25 cellular contexts compared by ENCODE assay signal in genomic region chr6:149919834-149920225, GRCh38. TPM values are rescaled to one million over a fixed set of nuclear protein-coding genes. Genes with fewer than 3 reads are reported as not detected.
A peak's percentile ranks its signal among the peaks of the same experiment; 100 is the strongest.
DNase-seq lines count a peak whose midpoint lies in the region; ATAC-seq, FAIRE-seq and TF ChIP-seq lines count a peak whose summit lies in the region.
"Had no signal": no experiment of that assay in that cellular context is flagged by ENCODE, and none has a peak within 500 bp of the region (broad histone marks: within the 10 kb centered on the region; RNA-seq: fewer than 3 reads in every experiment).

No MANE protein-coding gene starts in this region.

- POLR2A ChIA-PET in K562 (lab: Yijun Ruan, JAX) = interaction anchor here (0.8 kb wide), 1 partner anchor 113 kb away, joined by 3 read pairs; no protein-coding TSS in a partner anchor

- H3K4me3 Mint-ChIP-seq in progenitor cell of endocrine pancreas (ENCODE audit: low read depth) = no peak overlapping the region

- H3K27me3 ChIP-seq in K562 (ENCODE audit: control insufficient read depth in 2 of 2, insufficient read depth in 2 of 2, low read length in 2 of 2) (peaks cover 13 to 68% of the 10 kb centered on the region in 2 experiments; a peak in 4 of 5 replicates), suprapubic skin (no peaks in the 10 kb centered on the region)

- ATAC-seq in K562 = no peak
- no peak for ATAC-seq in left lobe of liver
- ATAC-seq: Panc1 had no signal

- no peak for TF ChIP-seq EP300 in K562 (IDR thresholded peaks at IDR 0.05; ENCODE audit: low read length)
- no peak for TF ChIP-seq EP300 in suprapubic skin (IDR thresholded peaks at IDR 0.05)

- no peak for TF ChIP-seq RAD21 in K562 (CRISPR knock-in tag; conservative IDR thresholded peaks at IDR 0.05 in 1 of 2, IDR thresholded peaks at IDR 0.05 in 1 of 2)

- no peaks in the 10 kb centered on the region for H3K9me3 ChIP-seq in K562 (replicated peaks; ENCODE audit: control insufficient read depth, insufficient read depth, low read depth, low read length)
- H3K9me3 ChIP-seq in suprapubic skin = no peaks in the 10 kb centered on the region

- H3K9ac ChIP-seq in K562 (ENCODE audit: insufficient read depth in 1 of 2, low read depth in 2 of 2, low read length in 2 of 2) = no peak overlapping the region

- H3K9me1 ChIP-seq in K562 (ENCODE audit: control insufficient read depth, insufficient read depth, low read length) = no peaks in the 10 kb centered on the region

- H3K9me3 Mint-ChIP-seq in progenitor cell of endocrine pancreas (ENCODE audit: low read depth) = no peaks in the 10 kb centered on the region

- H3K27me3 Mint-ChIP-seq in progenitor cell of endocrine pancreas = peaks cover 87% of the 10 kb centered on the region

- H3K4me1 Mint-ChIP-seq in progenitor cell of endocrine pancreas (ENCODE audit: low read depth) = peaks cover 6% of the 10 kb centered on the region

- no peak for TF ChIP-seq POLR2A in K562 (conservative IDR thresholded peaks at IDR 0.05)
- TF ChIP-seq POLR2A in suprapubic skin (IDR thresholded peaks at IDR 0.05) = no peak

- intact Hi-C loops in K562 (cut with micrococcal nuclease) = no loop called here

- no peaks in the 10 kb centered on the region for H3K36me3 ChIP-seq in K562 (ENCODE audit: control insufficient read depth, insufficient read depth, low read length)
- H3K36me3 ChIP-seq in suprapubic skin = no peaks in the 10 kb centered on the region

- BruUV-seq in K562 (replicated peaks; lab: Mats Ljungman, UMichigan) = no TSS peak

- 0% methylated on average over 4 of the region's 4 CpGs for WGBS in K562 (ENCODE audit: insufficient coverage, low coverage, missing lambda C conversion rate)
- WGBS in suprapubic skin = 93% methylated on average over 4 of the region's 4 CpGs

- TF ChIP-seq CTCF in K562 (IDR thresholded peaks at IDR 0.05 in 2 of 3, conservative IDR thresholded peaks at IDR 0.05 in 1 of 3; ENCODE audit: insufficient read depth in 2 of 3, low read depth in 1 of 3, low read length in 3 of 3) (no peak), suprapubic skin (IDR thresholded peaks at IDR 0.05) (no peak), progenitor cell of endocrine pancreas (IDR thresholded peaks at IDR 0.05; ENCODE audit: unreplicated experiment) (no peak)

- no peak overlapping the region for H3K27ac Mint-ChIP-seq in progenitor cell of endocrine pancreas
- H3K27ac Mint-ChIP-seq: IgD-negative memory B cell had no signal

- FAIRE-seq in K562 (lab: Jason Lieb, UNC) = no peak
- FAIRE-seq: H54 had no signal

- H3K4me3 ChIP-seq in K562 (no peak overlapping the region), suprapubic skin (no peak overlapping the region)

- H3K4me1 ChIP-seq in K562 (replicated peaks in 1 of 2; ENCODE audit: control insufficient read depth in 2 of 2, insufficient read depth in 2 of 2, low read length in 2 of 2) (peaks cover 0 to 16% of the 10 kb centered on the region in 2 experiments; a peak in 3 of 5 replicates), suprapubic skin (peaks cover 15% of the 10 kb centered on the region)

- H2AFZ ChIP-seq in K562 (ENCODE audit: low read depth, low read length) = no peak overlapping the region

- no peak overlapping the region for H3K4me2 ChIP-seq in K562 (ENCODE audit: insufficient read depth, low read length)

- no peaks in the 10 kb centered on the region for H3K36me3 Mint-ChIP-seq in progenitor cell of endocrine pancreas (ENCODE audit: insufficient read depth)
- H3K36me3 Mint-ChIP-seq: IgD-negative memory B cell had no signal

- in situ Hi-C loops in K562 (cut with MboI) = loop anchor here (5.0 to 25.0 kb wide), 3 partner anchors 78 to 883 kb away; no protein-coding TSS in a partner anchor

- peak; percentile 28 for DNase-seq in activated CD8-positive, alpha-beta memory T cell treated with anti-CD3 and anti-CD28 coated beads for 24 hours
- DNase-seq in activated CD8-positive, alpha-beta memory T cell treated with anti-CD3 and anti-CD28 coated beads, Interleukin-2, amount 50 U/mL, for 4 hours = no peak
- DNase-seq in K562 (ENCODE audit: extremely low read depth in 1 of 4, low spot score in 3 of 4) (no peak), left lobe of liver (ENCODE audit: low spot score) (peak; percentile 29), suprapubic skin (ENCODE audit: low spot score in 2 of 2) (peak; percentile 30 to 43), AG08396 (ENCODE audit: low spot score) (no peak), NCI-H510A treated with DMSO at 0.1 percent for 48 hours (lab: John Stamatoyannopoulos, UW) (no peak), progenitor cell of endocrine pancreas (ENCODE audit: low spot score, unreplicated experiment) (no peak)
- DNase-seq: 8988T, ACHN, Calu3, DMS79 treated with DMSO at 0.1 percent for 48 hours, GF-D8, NCI-H1092, NCI-H1417 treated with DMSO at 0.1 percent for 48 hours, NCI-H1694 treated with DMSO at 0.1 percent for 48 hours, NCI-H2081, NCI-H2227 treated with DMSO at 0.1 percent for 48 hours, NCI-H69, SHP77 had no signal

- H3K27ac ChIP-seq in K562 (ENCODE audit: extremely low read depth, low read depth, low read length) (no peak overlapping the region), suprapubic skin (no peak overlapping the region)
- H3K27ac ChIP-seq: HL-60, RWPE1 had no signal

- peaks cover 4% of the 10 kb centered on the region; the same call in 1 of the 2 replicates for H4K20me1 ChIP-seq in K562 (replicated peaks; ENCODE audit: control insufficient read depth, insufficient read depth, low read length)

- CTCF ChIA-PET in K562 (lab: Yijun Ruan, JAX; ENCODE audit: low intra/inter-chr PET ratio) = no interaction called here

- H3K79me2 ChIP-seq in K562 (ENCODE audit: control insufficient read depth, insufficient read depth, low read length) = no peaks in the 10 kb centered on the region

RNA-seq across cellular contexts. Expression of gene RAET1G, which starts 3.1 kb away (rescaled TPM):
- total RNA-seq in K562 (2011; cell fraction: chromatin; rRNA removed; ENCODE audit: low replicate concordance) = not detected in 2 replicates
- total RNA-seq in K562 (2011; cell fraction: nucleolus; rRNA removed) = not detected in 2 replicates
- 0.61 TPM in 1 of 2 replicates, not detected in the other for total RNA-seq in K562 (2011; cell fraction: nucleoplasm; rRNA removed)
- total RNA-seq in K562 (2014; rRNA removed) (not detected in 2 replicates), K562 (2014; rRNA removed; fragmentation: Illumina TruSeq; extraction: Trizol) (not detected in 2 replicates), K562 (2015; rRNA removed; fragmentation: Illumina TruSeq; extraction: Trizol) (not detected in 2 replicates), K562 (2021) (not detected in 2 replicates), left lobe of liver (not detected), suprapubic skin (1 to 10 TPM; 1.9 to 5.8 (median 4.5) TPM), progenitor cell of endocrine pancreas (not detected in 2 replicates)
- polyA plus RNA-seq in K562 (2011; rRNA removed) (0.11 TPM in 1 of 2 replicates, not detected in the other), K562 (2014; fragmentation: Illumina TruSeq; extraction: Trizol) (not detected in 2 replicates), K562 (2014; fragmentation: Nextera tagmentation; extraction: Ambion mirVana) (not detected), K562 (2014; rRNA removed) (not detected in 2 replicates)
- 0.13 TPM in 1 of 2 replicates, not detected in the other for polyA plus RNA-seq in K562 (2011; cell fraction: cytosol; rRNA removed)
- polyA plus RNA-seq in K562 (2011; cell fraction: nucleus; rRNA removed) = 0.16 TPM in 1 of 2 replicates, not detected in the other
- 0.07 TPM in 1 of 2 replicates, not detected in the other for polyA plus RNA-seq in K562 (2012)
- not detected in 2 replicates for polyA minus RNA-seq in K562 (2011; rRNA and poly(A)+ RNA removed)
- polyA minus RNA-seq in K562 (2011; cell fraction: cytosol; rRNA and poly(A)+ RNA removed) = not detected in 2 replicates
- polyA minus RNA-seq in K562 (2011; cell fraction: nucleus; rRNA and poly(A)+ RNA removed) = not detected in 2 replicates
- polyA plus RNA-seq: IgD-negative memory B cell had no signal

RNA-seq across cellular contexts. Expression of gene RAET1E, which starts 21.9 kb away (rescaled TPM):
- total RNA-seq in K562 (2011; cell fraction: chromatin; rRNA removed; ENCODE audit: low replicate concordance) = not detected in 2 replicates
- not detected in 2 replicates for total RNA-seq in K562 (2011; cell fraction: nucleolus; rRNA removed)
- total RNA-seq in K562 (2011; cell fraction: nucleoplasm; rRNA removed) = not detected in 2 replicates
- not detected in 2 replicates for total RNA-seq in K562 (2014; rRNA removed)
- not detected in 2 replicates for total RNA-seq in K562 (2014; rRNA removed; fragmentation: Illumina TruSeq; extraction: Trizol)
- not detected in 2 replicates for total RNA-seq in K562 (2015; rRNA removed; fragmentation: Illumina TruSeq; extraction: Trizol)
- not detected in 2 replicates for total RNA-seq in K562 (2021)
- not detected in 2 replicates for polyA plus RNA-seq in K562 (2011; rRNA removed)
- polyA plus RNA-seq in K562 (2011; cell fraction: cytosol; rRNA removed) = 0.01 and 0.18 TPM in 2 replicates
- 0.24 TPM in 1 of 2 replicates, not detected in the other for polyA plus RNA-seq in K562 (2011; cell fraction: nucleus; rRNA removed)
- polyA plus RNA-seq in K562 (2012) = not detected in 2 replicates
- polyA plus RNA-seq in K562 (2014; fragmentation: Illumina TruSeq; extraction: Trizol) = not detected in 2 replicates
- polyA plus RNA-seq in K562 (2014; fragmentation: Nextera tagmentation; extraction: Ambion mirVana) = not detected
- polyA plus RNA-seq in K562 (2014; rRNA removed) = not detected in 2 replicates
- not detected in 2 replicates for polyA minus RNA-seq in K562 (2011; rRNA and poly(A)+ RNA removed)
- not detected in 2 replicates for polyA minus RNA-seq in K562 (2011; cell fraction: cytosol; rRNA and poly(A)+ RNA removed)
- 0.11 and 0.13 TPM in 2 replicates for polyA minus RNA-seq in K562 (2011; cell fraction: nucleus; rRNA and poly(A)+ RNA removed)
- not detected for total RNA-seq in left lobe of liver
- 10 to 100 TPM; 14.4 to 46.8 (median 22.8) TPM for total RNA-seq in suprapubic skin
- not detected in 2 replicates for total RNA-seq in progenitor cell of endocrine pancreas
- total RNA-seq: Calu3 had no signal
- polyA plus RNA-seq: IgD-negative memory B cell had no signal

RNA-seq across cellular contexts. Expression of gene ULBP2, which starts 22.0 kb away (rescaled TPM):
- total RNA-seq in K562 (2011; cell fraction: chromatin; rRNA removed; ENCODE audit: low replicate concordance) = 6.3 and 10.4 TPM in 2 replicates
- total RNA-seq in K562 (2011; cell fraction: nucleolus; rRNA removed) = 8.3 and 12.7 TPM in 2 replicates
- 13.1 and 13.4 TPM in 2 replicates for total RNA-seq in K562 (2011; cell fraction: nucleoplasm; rRNA removed)
- total RNA-seq in K562 (2014; rRNA removed) (0.50 and 0.57 TPM in 2 replicates), K562 (2014; rRNA removed; fragmentation: Illumina TruSeq; extraction: Trizol) (0.96 and 1.2 TPM in 2 replicates), K562 (2015; rRNA removed; fragmentation: Illumina TruSeq; extraction: Trizol) (0.60 and 0.83 TPM in 2 replicates), K562 (2021) (0.78 and 1.2 TPM in 2 replicates), left lobe of liver (0.18 TPM), suprapubic skin (under 1 TPM in 2 of 4 donors, not detected in 2; 0.76 to 0.95 TPM), progenitor cell of endocrine pancreas (not detected in 2 replicates)
- polyA plus RNA-seq in K562 (2011; rRNA removed) (2.7 and 5.3 TPM in 2 replicates), K562 (2014; fragmentation: Illumina TruSeq; extraction: Trizol) (1.8 and 2.4 TPM in 2 replicates), K562 (2014; fragmentation: Nextera tagmentation; extraction: Ambion mirVana) (1 to 10 TPM; 3.2 to 4.1 TPM), K562 (2014; rRNA removed) (1.1 TPM in 2 replicates)
- 2.6 and 5.2 TPM in 2 replicates for polyA plus RNA-seq in K562 (2011; cell fraction: cytosol; rRNA removed)
- 1.4 and 3.5 TPM in 2 replicates for polyA plus RNA-seq in K562 (2011; cell fraction: nucleus; rRNA removed)
- 1.2 and 4.7 TPM in 2 replicates for polyA plus RNA-seq in K562 (2012)
- polyA minus RNA-seq in K562 (2011; rRNA and poly(A)+ RNA removed) = 1.4 and 2.9 TPM in 2 replicates
- 0.86 TPM in 1 of 2 replicates, not detected in the other for polyA minus RNA-seq in K562 (2011; cell fraction: cytosol; rRNA and poly(A)+ RNA removed)
- 0.22 and 0.27 TPM in 2 replicates for polyA minus RNA-seq in K562 (2011; cell fraction: nucleus; rRNA and poly(A)+ RNA removed)

RNA-seq across cellular contexts. Expression of gene ULBP1, which starts 43.9 kb away (rescaled TPM):
- total RNA-seq in K562 (2011; cell fraction: chromatin; rRNA removed; ENCODE audit: low replicate concordance) = 2.2 and 5.9 TPM in 2 replicates
- total RNA-seq in K562 (2011; cell fraction: nucleolus; rRNA removed) = 1.8 and 2.1 TPM in 2 replicates
- 2.8 and 3.3 TPM in 2 replicates for total RNA-seq in K562 (2011; cell fraction: nucleoplasm; rRNA removed)
- total RNA-seq in K562 (2014; rRNA removed) = 1.5 and 1.8 TPM in 2 replicates
- 2.5 and 3.4 TPM in 2 replicates for total RNA-seq in K562 (2014; rRNA removed; fragmentation: Illumina TruSeq; extraction: Trizol)
- total RNA-seq in K562 (2015; rRNA removed; fragmentation: Illumina TruSeq; extraction: Trizol) = 0.26 and 0.33 TPM in 2 replicates
- total RNA-seq in K562 (2021) = 2.7 and 3.5 TPM in 2 replicates
- 1.1 and 1.3 TPM in 2 replicates for polyA plus RNA-seq in K562 (2011; rRNA removed)
- 0.40 and 0.91 TPM in 2 replicates for polyA plus RNA-seq in K562 (2011; cell fraction: cytosol; rRNA removed)
- polyA plus RNA-seq in K562 (2011; cell fraction: nucleus; rRNA removed) = 1.0 and 1.5 TPM in 2 replicates
- 1.3 and 14.7 TPM in 2 replicates for polyA plus RNA-seq in K562 (2012)
- 4.9 and 6.0 TPM in 2 replicates for polyA plus RNA-seq in K562 (2014; fragmentation: Illumina TruSeq; extraction: Trizol)
- 1 to 10 TPM; 1.2 to 2.5 TPM for polyA plus RNA-seq in K562 (2014; fragmentation: Nextera tagmentation; extraction: Ambion mirVana)
- polyA plus RNA-seq in K562 (2014; rRNA removed) = 2.7 and 3.3 TPM in 2 replicates
- polyA minus RNA-seq in K562 (2011; rRNA and poly(A)+ RNA removed) = 0.67 and 0.99 TPM in 2 replicates
- polyA minus RNA-seq in K562 (2011; cell fraction: cytosol; rRNA and poly(A)+ RNA removed) = 0.38 TPM in 1 of 2 replicates, not detected in the other
- polyA minus RNA-seq in K562 (2011; cell fraction: nucleus; rRNA and poly(A)+ RNA removed) = 0.81 and 1.4 TPM in 2 replicates
- 0.08 TPM for total RNA-seq in left lobe of liver
- total RNA-seq in suprapubic skin = under 1 TPM in 2 of 4 donors, not detected in 2; 0.34 to 0.47 TPM
- total RNA-seq in progenitor cell of endocrine pancreas = 0.60 and 0.64 TPM in 2 replicates
- polyA plus RNA-seq: IgD-negative memory B cell had no signal

RNA-seq across cellular contexts. Expression of gene LRP11, which starts 55.7 kb away (rescaled TPM):
- 3.8 and 4.9 TPM in 2 replicates for total RNA-seq in K562 (2011; cell fraction: chromatin; rRNA removed; ENCODE audit: low replicate concordance)
- total RNA-seq in K562 (2011; cell fraction: nucleolus; rRNA removed) = 3.8 TPM in 2 replicates
- total RNA-seq in K562 (2011; cell fraction: nucleoplasm; rRNA removed) = 3.6 and 5.7 TPM in 2 replicates
- total RNA-seq in K562 (2014; rRNA removed) = 2.2 and 4.6 TPM in 2 replicates
- 2.7 and 3.5 TPM in 2 replicates for total RNA-seq in K562 (2014; rRNA removed; fragmentation: Illumina TruSeq; extraction: Trizol)
- total RNA-seq in K562 (2015; rRNA removed; fragmentation: Illumina TruSeq; extraction: Trizol) = 2.4 and 2.6 TPM in 2 replicates
- 2.9 and 3.6 TPM in 2 replicates for total RNA-seq in K562 (2021)
- polyA plus RNA-seq in K562 (2011; rRNA removed) = 2.6 and 8.2 TPM in 2 replicates
- 3.2 and 7.3 TPM in 2 replicates for polyA plus RNA-seq in K562 (2011; cell fraction: cytosol; rRNA removed)
- 1.8 and 5.8 TPM in 2 replicates for polyA plus RNA-seq in K562 (2011; cell fraction: nucleus; rRNA removed)
- polyA plus RNA-seq in K562 (2012) = 2.6 and 2.7 TPM in 2 replicates
- polyA plus RNA-seq in K562 (2014; fragmentation: Illumina TruSeq; extraction: Trizol) = 1.8 and 3.4 TPM in 2 replicates
- polyA plus RNA-seq in K562 (2014; fragmentation: Nextera tagmentation; extraction: Ambion mirVana) = under 1 TPM; 0.51 to 0.94 TPM
- 2.0 and 2.1 TPM in 2 replicates for polyA plus RNA-seq in K562 (2014; rRNA removed)
- 3.6 and 13.1 TPM in 2 replicates for polyA minus RNA-seq in K562 (2011; rRNA and poly(A)+ RNA removed)
- 3.4 and 9.2 TPM in 2 replicates for polyA minus RNA-seq in K562 (2011; cell fraction: cytosol; rRNA and poly(A)+ RNA removed)
- 2.2 and 5.2 TPM in 2 replicates for polyA minus RNA-seq in K562 (2011; cell fraction: nucleus; rRNA and poly(A)+ RNA removed)
- 11.1 TPM for total RNA-seq in left lobe of liver
- total RNA-seq in suprapubic skin = 10 to 100 TPM; 43.6 to 77.2 (median 68.4) TPM
- total RNA-seq in progenitor cell of endocrine pancreas = 45.0 and 63.3 TPM in 2 replicates

Comparison
In these comparisons a context has a peak if more than half of its experiments do, and no peak if none do; other contexts are left out.
1. DNase-seq: peak in activated CD8-positive, alpha-beta memory T cell treated with anti-CD3 and anti-CD28 coated beads for 24 hours (single experiment), left lobe of liver (single experiment) and suprapubic skin (2 of 2); none in activated CD8-positive, alpha-beta memory T cell treated with anti-CD3 and anti-CD28 coated beads, Interleukin-2, amount 50 U/mL, for 4 hours (single experiment), K562 (0 of 4), AG08396 (single experiment), NCI-H510A treated with DMSO at 0.1 percent for 48 hours (single experiment) and progenitor cell of endocrine pancreas (single experiment).
2. RNA of gene RAET1E, which starts 21.9 kb away (total RNA-seq): 14.4 to 46.8 TPM in suprapubic skin; not detected in K562, not detected in left lobe of liver (single experiment) and not detected in progenitor cell of endocrine pancreas; every median in the first group is over 10 times any median in the second.